Comparison of ENCODE assay signal across 1 cellular context in the genomic region with DNA sequence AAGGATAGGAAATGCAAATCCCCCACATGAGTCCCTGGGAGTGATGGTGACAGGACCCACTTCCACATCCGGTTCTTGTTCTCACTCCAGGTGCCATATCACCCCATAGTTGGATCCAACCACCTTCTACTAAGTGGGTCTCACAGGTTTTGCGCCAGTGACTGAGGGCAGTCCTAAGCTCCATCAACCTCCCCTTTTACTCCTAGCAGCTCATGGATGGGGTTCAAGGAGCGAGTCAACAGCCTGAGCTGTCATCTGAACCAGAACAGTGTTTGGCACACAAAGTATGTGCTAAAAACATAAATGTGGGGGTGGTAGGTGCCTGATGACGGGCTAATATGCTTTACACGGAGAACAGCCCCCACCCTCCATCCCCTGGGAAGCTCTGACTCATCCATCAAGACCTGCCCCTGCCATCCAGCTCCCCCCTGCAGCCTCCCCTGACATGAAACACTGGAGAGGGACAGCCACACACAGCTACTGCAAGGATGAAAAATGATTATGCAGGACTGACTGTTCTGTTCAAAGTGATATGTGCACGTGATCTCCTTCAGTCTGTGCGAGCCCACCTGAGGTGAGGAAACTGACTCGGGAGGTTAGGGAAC.
TF ChIP-seq lines count a peak whose summit lies in the region.

No MANE protein-coding gene starts in this region.

TF ChIP-seq in HEK293, 187 proteins besides CTCF, POLR2A, EP300 and RAD21:
- TF ChIP-seq, protein P1, sequence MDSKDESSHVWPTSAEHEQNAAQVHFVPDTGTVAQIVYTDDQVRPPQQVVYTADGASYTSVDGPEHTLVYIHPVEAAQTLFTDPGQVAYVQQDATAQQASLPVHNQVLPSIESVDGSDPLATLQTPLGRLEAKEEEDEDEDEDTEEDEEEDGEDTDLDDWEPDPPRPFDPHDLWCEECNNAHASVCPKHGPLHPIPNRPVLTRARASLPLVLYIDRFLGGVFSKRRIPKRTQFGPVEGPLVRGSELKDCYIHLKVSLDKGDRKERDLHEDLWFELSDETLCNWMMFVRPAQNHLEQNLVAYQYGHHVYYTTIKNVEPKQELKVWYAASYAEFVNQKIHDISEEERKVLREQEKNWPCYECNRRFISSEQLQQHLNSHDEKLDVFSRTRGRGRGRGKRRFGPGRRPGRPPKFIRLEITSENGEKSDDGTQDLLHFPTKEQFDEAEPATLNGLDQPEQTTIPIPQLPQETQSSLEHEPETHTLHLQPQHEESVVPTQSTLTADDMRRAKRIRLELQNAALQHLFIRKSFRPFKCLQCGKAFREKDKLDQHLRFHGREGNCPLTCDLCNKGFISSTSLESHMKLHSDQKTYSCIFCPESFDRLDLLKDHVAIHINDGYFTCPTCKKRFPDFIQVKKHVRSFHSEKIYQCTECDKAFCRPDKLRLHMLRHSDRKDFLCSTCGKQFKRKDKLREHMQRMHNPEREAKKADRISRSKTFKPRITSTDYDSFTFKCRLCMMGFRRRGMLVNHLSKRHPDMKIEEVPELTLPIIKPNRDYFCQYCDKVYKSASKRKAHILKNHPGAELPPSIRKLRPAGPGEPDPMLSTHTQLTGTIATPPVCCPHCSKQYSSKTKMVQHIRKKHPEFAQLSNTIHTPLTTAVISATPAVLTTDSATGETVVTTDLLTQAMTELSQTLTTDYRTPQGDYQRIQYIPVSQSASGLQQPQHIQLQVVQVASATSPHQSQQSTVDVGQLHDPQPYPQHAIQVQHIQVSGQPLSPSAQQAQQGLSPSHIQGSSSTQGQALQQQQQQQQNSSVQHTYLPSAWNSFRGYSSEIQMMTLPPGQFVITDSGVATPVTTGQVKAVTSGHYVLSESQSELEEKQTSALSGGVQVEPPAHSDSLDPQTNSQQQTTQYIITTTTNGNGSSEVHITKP (tag by site-specific recombination; IDR thresholded peaks at IDR 0.05): peak; percentile 38; the same call in 1 of the 2 replicates
- no peak for TF ChIP-seq OSR2 (tag by site-specific recombination; IDR thresholded peaks at IDR 0.05)
- TF ChIP-seq ZIC2 (tag by site-specific recombination; IDR thresholded peaks at IDR 0.05): peak; percentile 48
- TF ChIP-seq GLIS1 (tag by site-specific recombination; IDR thresholded peaks at IDR 0.05): peak; percentile 80
- TF ChIP-seq ZNF19 (tag by site-specific recombination; IDR thresholded peaks at IDR 0.05; ENCODE audit: low read depth): no peak
- TF ChIP-seq ZNF561 (tag by site-specific recombination; IDR thresholded peaks at IDR 0.05; ENCODE audit: borderline replicate concordance): no peak
